In genomic region chr10:119030421-119031250, GRCh38 we compare ENCODE assay signal across 8 cellular contexts. TPM values are rescaled to one million over a fixed set of nuclear protein-coding genes. Genes with fewer than 3 reads are reported as not detected.
DNase-seq lines count a peak whose midpoint lies in the region; ATAC-seq and TF ChIP-seq lines count a peak whose summit lies in the region.

No MANE protein-coding gene starts in this region.

- H3K27ac ChIP-seq in DND-41 (ENCODE audit: low read length) (peak overlapping the region; percentile 20), skeletal muscle tissue (ENCODE audit: low read depth, low read length) (no peak overlapping the region)

- peak; percentile 25 for TF ChIP-seq CTCF in DND-41 (IDR thresholded peaks at IDR 0.05; ENCODE audit: borderline replicate concordance, extremely low read depth, low read length, poor library complexity, severe bottlenecking)

- no peaks in the 10 kb centered on the region for H3K9me3 ChIP-seq in DND-41 (ENCODE audit: insufficient read depth, low read length, severe bottlenecking)
- no peaks in the 10 kb centered on the region for H3K9me3 ChIP-seq in skeletal muscle tissue (ENCODE audit: control insufficient read depth in 3 of 3, low read length in 3 of 3)

- H3K4me3 ChIP-seq in DND-41 (ENCODE audit: low read depth in 1 of 2, low read length in 2 of 2) (peak overlapping the region; percentile 4 to 54; a peak in 3 of 4 replicates), skeletal muscle tissue (ENCODE audit: low read length in 3 of 3) (peak overlapping the region; percentile 57 to 68 (median 60))

- H3K27me3 ChIP-seq in DND-41 (ENCODE audit: insufficient read depth, low read length, poor library complexity) (no peaks in the 10 kb centered on the region), skeletal muscle tissue (ENCODE audit: control insufficient read depth in 3 of 3, insufficient read depth in 3 of 3, low read length in 3 of 3) (no peaks in the 10 kb centered on the region)

- peak overlapping the region; percentile 65 for H3K4me2 ChIP-seq in DND-41 (ENCODE audit: insufficient read depth, low read length)

- intact Hi-C loops in left ventricle myocardium superior (cut with micrococcal nuclease), result no loop called here

- H3K9ac ChIP-seq in DND-41 (ENCODE audit: low read depth, low read length), result peak overlapping the region; percentile 71
- H3K9ac ChIP-seq in skeletal muscle tissue (ENCODE audit: low read depth in 1 of 3, low read length in 3 of 3), result peak overlapping the region; percentile 0 to 66 (median 40)

- H3K36me3 ChIP-seq in DND-41 (ENCODE audit: insufficient read depth, low read length) (peaks cover 35% of the 10 kb centered on the region), skeletal muscle tissue (ENCODE audit: control insufficient read depth in 3 of 3, insufficient read depth in 3 of 3, low read length in 3 of 3) (peaks cover 0 to 13% (median 11%) of the 10 kb centered on the region in 3 donors)

- H2AFZ ChIP-seq in DND-41 (ENCODE audit: low read depth, low read length), result no peak overlapping the region; the same call in 1 of the 2 replicates

- peak; percentile 75 for DNase-seq in DND-41
- peak; percentile 43 for DNase-seq in SHP77 treated with DMSO at 0.1 percent for 48 hours (lab: John Stamatoyannopoulos, UW)
- peak; percentile 50 for DNase-seq in activated naive CD4-positive, alpha-beta T cell treated with anti-CD3 and anti-CD28 coated beads, Interleukin-2, amount 50 U/mL, for 16 hours
- DNase-seq in left ventricle myocardium superior, result peak; percentile 72
- no peak for DNase-seq in midbrain (lab: John Stamatoyannopoulos, UW)

- peaks cover 30% of the 10 kb centered on the region; the same call in 1 of the 2 replicates for H4K20me1 ChIP-seq in DND-41 (ENCODE audit: insufficient read depth, low read length)

- H3K4me1 ChIP-seq in DND-41 (ENCODE audit: insufficient read depth, low read length) (peaks cover 52% of the 10 kb centered on the region), skeletal muscle tissue (ENCODE audit: control insufficient read depth in 3 of 3, insufficient read depth in 3 of 3, low read length in 3 of 3) (peaks cover 16 to 41% (median 25%) of the 10 kb centered on the region in 3 donors)

- ATAC-seq in DND-41 (ENCODE audit: insufficient read depth, low read depth), result peak; percentile 61
- peak; percentile 47 for ATAC-seq in GM19468 (IDR thresholded peaks at IDR 0.05; ENCODE audit: extremely low read depth, unreplicated experiment)
- peak; percentile 42 for ATAC-seq in HG03565 (IDR thresholded peaks at IDR 0.05; ENCODE audit: unreplicated experiment)
- ATAC-seq in left ventricle myocardium superior, result peak; percentile 2

- H3K79me2 ChIP-seq in DND-41 (ENCODE audit: insufficient read depth, low read length), result peaks cover 39% of the 10 kb centered on the region

RNA-seq across cellular contexts. Expression of gene NANOS1, which starts 1.1 kb away (rescaled TPM):
- total RNA-seq in left ventricle myocardium superior (8.7 TPM), skeletal muscle tissue (2.6 TPM)

RNA-seq across cellular contexts. Expression of gene EIF3A, which starts 50.0 kb away (rescaled TPM):
- total RNA-seq in left ventricle myocardium superior (106 TPM), skeletal muscle tissue (59.5 TPM)

Comparison
In these comparisons a context has a peak if more than half of its experiments do, and no peak if none do; other contexts are left out.
1. ATAC-seq: peak in every context shown above with its lines; median percentile 61 in DND-41; 47 in GM19468; 42 in HG03565; 2 in left ventricle myocardium superior.